Comparison of ENCODE assay signal across 19 cellular contexts in the genomic region with DNA sequence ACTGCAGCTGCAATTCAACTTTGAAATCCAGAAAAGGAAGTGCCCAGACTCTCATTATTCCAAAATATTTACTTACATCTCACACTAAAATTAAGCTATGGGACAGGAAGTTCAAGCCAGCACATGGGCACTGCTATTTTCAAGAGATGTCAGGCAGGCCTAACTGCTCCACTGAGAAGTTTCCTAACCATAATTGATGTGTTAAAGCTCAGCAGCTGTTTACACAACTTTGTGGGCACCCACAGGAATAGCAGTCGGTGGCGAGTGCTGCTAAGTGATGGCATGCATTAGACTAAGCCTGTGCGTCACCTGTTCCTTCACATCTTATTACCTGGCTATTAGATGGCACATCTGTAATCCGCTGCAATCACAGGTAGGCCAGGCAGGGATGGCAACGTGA.
A peak's percentile ranks its signal among the peaks of the same experiment; 100 is the strongest.
DNase-seq lines count a peak whose midpoint lies in the region; ATAC-seq and TF ChIP-seq lines count a peak whose summit lies in the region.
"Had no signal": no experiment of that assay in that cellular context is flagged by ENCODE, and none has a peak within 500 bp of the region (broad histone marks: within the 10 kb centered on the region; RNA-seq: fewer than 3 reads in every experiment).

No MANE protein-coding gene starts in this region.

- peak overlapping the region in 6 of 11 experiments; percentile 2 to 53 (median 32); a peak in 8 of 22 replicates for H3K27ac ChIP-seq in BLaER1 treated with 17β-estradiol and CSF1 and Interleukin-3, amounts not matched to agents 10 nM and 100 nM
- H3K27ac ChIP-seq in RWPE1 = no peak overlapping the region

- ATAC-seq in HG03378 (IDR thresholded peaks at IDR 0.05; ENCODE audit: unreplicated experiment) = no peak
- ATAC-seq: PC-3 had no signal

- H3K9me3 ChIP-seq in BLaER1 treated with 17β-estradiol and CSF1 and Interleukin-3, amounts not matched to agents 10 nM and 100 nM (replicated peaks in 1 of 11) = peaks cover 0 to 14% (median 0%) of the 10 kb centered on the region in 11 experiments; a peak in 6 of 22 replicates

- no peaks in the 10 kb centered on the region for H3K27me3 ChIP-seq in BLaER1 treated with 17β-estradiol and CSF1 and Interleukin-3, amounts not matched to agents 10 nM and 100 nM

- H3K4me1 ChIP-seq in BLaER1 treated with 17β-estradiol and CSF1 and Interleukin-3, amounts not matched to agents 10 nM and 100 nM = peaks cover 6 to 59% (median 30%) of the 10 kb centered on the region in 10 experiments

- H3K4me3 ChIP-seq in BLaER1 treated with 17β-estradiol and CSF1 and Interleukin-3, amounts not matched to agents 10 nM and 100 nM = no peak overlapping the region

- POLR2A ChIA-PET in RWPE1 (lab: Yijun Ruan, JAX; ENCODE audit: low non-redundant PET) = no interaction called here

- CTCF ChIA-PET in RWPE1 (lab: Yijun Ruan, JAX) = no interaction called here

- no peaks in the 10 kb centered on the region for H4K20me1 ChIP-seq in BLaER1 treated with 17β-estradiol and CSF1 and Interleukin-3, amounts not matched to agents 10 nM and 100 nM

- DNase-seq in DMS53 (lab: John Stamatoyannopoulos, UW) (peak; percentile 61), DMS53 treated with DMSO at 0.1 percent for 48 hours (lab: John Stamatoyannopoulos, UW; ENCODE audit: unreplicated experiment) (no peak), NOMO-1 (lab: John Stamatoyannopoulos, UW; ENCODE audit: unreplicated experiment in 2 of 2) (peak; percentile 12 to 24), myocyte (ENCODE audit: low read depth) (peak; percentile 31), RWPE1 (ENCODE audit: low spot score) (no peak)
- no peak for DNase-seq in NK-92 treated with Interleukin-12 subunit alpha and Interleukin-12 subunit beta, amount 100 ng/mL, for 24 hours (lab: John Stamatoyannopoulos, UW)
- DNase-seq: 8988T; CD4-positive, alpha-beta T cell; DMS79 treated with DMSO at 0.1 percent for 48 hours; KBM-7; NCI-H1092 treated with DMSO at 0.1 percent for 48 hours; NCI-H1694; NCI-H2081 treated with DMSO at 0.1 percent for 48 hours; NCI-H524; PC-3; RPMI8226; SIG-M5 had no signal

- no peaks in the 10 kb centered on the region for H3K36me3 ChIP-seq in BLaER1 treated with 17β-estradiol and CSF1 and Interleukin-3, amounts not matched to agents 10 nM and 100 nM

- TF ChIP-seq CTCF in RWPE1 (conservative IDR thresholded peaks at IDR 0.05; ENCODE audit: low read depth) = no peak

- peak overlapping the region in 10 of 11 experiments; percentile 13 to 75 (median 63); a peak in 18 of 22 replicates for H3K4me2 ChIP-seq in BLaER1 treated with 17β-estradiol and CSF1 and Interleukin-3, amounts not matched to agents 10 nM and 100 nM

- no peak overlapping the region for H3K9ac ChIP-seq in BLaER1 treated with 17β-estradiol and CSF1 and Interleukin-3, amounts not matched to agents 10 nM and 100 nM

Comparison
In these comparisons a context has a peak if more than half of its experiments do, and no peak if none do; other contexts are left out.
1. DNase-seq: peak in DMS53 (single experiment), NOMO-1 (2 of 2) and myocyte (single experiment); none in DMS53 treated with DMSO at 0.1 percent for 48 hours (single experiment), NK-92 treated with Interleukin-12 subunit alpha and Interleukin-12 subunit beta, amount 100 ng/mL, for 24 hours (single experiment) and RWPE1 (single experiment).